Comparison of ENCODE assay signal across 9 cellular contexts in the genomic region with DNA sequence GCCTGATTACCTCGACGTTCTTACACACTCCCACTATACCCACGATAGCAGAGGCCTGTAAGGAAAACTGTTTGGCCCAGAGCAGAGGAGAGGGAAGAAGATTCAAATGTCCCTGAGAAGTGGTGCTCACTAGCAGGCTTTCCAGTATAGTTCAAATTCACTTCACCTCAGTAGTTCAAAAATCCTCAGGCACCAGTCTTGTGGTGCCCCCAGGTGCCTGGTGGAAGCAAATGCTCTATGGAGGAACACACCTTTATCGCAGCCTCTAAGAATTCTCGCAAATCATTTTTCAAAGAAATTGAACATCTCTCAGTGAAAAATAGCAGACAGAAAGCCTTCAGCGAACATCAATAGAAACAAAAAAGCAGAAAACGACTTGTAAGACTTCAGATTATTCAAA. TPM values are rescaled to one million over a fixed set of nuclear protein-coding genes. Genes with fewer than 3 reads are reported as not detected.
DNase-seq lines count a peak whose midpoint lies in the region; ATAC-seq and TF ChIP-seq lines count a peak whose summit lies in the region.
"Had no signal": no experiment of that assay in that cellular context is flagged by ENCODE, and none has a peak within 500 bp of the region (broad histone marks: within the 10 kb centered on the region; RNA-seq: fewer than 3 reads in every experiment).

No MANE protein-coding gene starts in this region.

- H3K27ac ChIP-seq in brain microvascular endothelial cell: no peak overlapping the region
- no peak overlapping the region for H3K27ac ChIP-seq in stomach

- peak; percentile 63 for DNase-seq in DMS 273 (lab: John Stamatoyannopoulos, UW; ENCODE audit: unreplicated experiment)
- no peak for DNase-seq in DMS 273 treated with DMSO at 0.1 percent for 48 hours (lab: John Stamatoyannopoulos, UW)
- DNase-seq in NAMALWA (ENCODE audit: low spot score): peak; percentile 17
- no peak for DNase-seq in brain microvascular endothelial cell
- DNase-seq in mucosa of descending colon: no peak
- no peak for DNase-seq in stomach
- no peak for DNase-seq in activated CD4-positive, CD25-positive, alpha-beta regulatory T cell treated with anti-CD3 and anti-CD28 coated beads, Interleukin-2, amount 50 U/mL, for 72 hours
- DNase-seq: immature natural killer cell had no signal

- no peak for TF ChIP-seq POLR2A in stomach (IDR thresholded peaks at IDR 0.05)

- TF ChIP-seq CTCF in brain microvascular endothelial cell (IDR thresholded peaks at IDR 0.05; ENCODE audit: low read depth, low read length, missing control alignments): peak; percentile 44
- no peak for TF ChIP-seq CTCF in mucosa of descending colon (IDR thresholded peaks at IDR 0.05)
- peak in 3 of 7 experiments; percentile 15 to 34 (median 24) for TF ChIP-seq CTCF in stomach (IDR thresholded peaks at IDR 0.05)

- H3K4me3 ChIP-seq in brain microvascular endothelial cell (ENCODE audit: low read depth, low read length) (no peak overlapping the region), mucosa of descending colon (no peak overlapping the region), stomach (no peak overlapping the region)

- H3K9me3 ChIP-seq in mucosa of descending colon (no peaks in the 10 kb centered on the region), stomach (peaks cover 0 to 10% (median 4%) of the 10 kb centered on the region in 4 donors)

- H3K4me1 ChIP-seq in mucosa of descending colon (ENCODE audit: low read depth): no peaks in the 10 kb centered on the region
- no peaks in the 10 kb centered on the region for H3K4me1 ChIP-seq in stomach

- intact Hi-C loops in mucosa of descending colon (cut with DNase I, micrococcal nuclease): no loop called here
- intact Hi-C loops in stomach (cut with DNase I; ENCODE audit: low total_unique reads): no loop called here

- H3K27me3 ChIP-seq in brain microvascular endothelial cell (replicated peaks) (no peaks in the 10 kb centered on the region), stomach (no peaks in the 10 kb centered on the region)

- no peaks in the 10 kb centered on the region for H3K36me3 ChIP-seq in brain microvascular endothelial cell (replicated peaks)
- H3K36me3 ChIP-seq in mucosa of descending colon (ENCODE audit: low read depth): no peaks in the 10 kb centered on the region
- no peaks in the 10 kb centered on the region for H3K36me3 ChIP-seq in stomach

- no peak for TF ChIP-seq EP300 in stomach (IDR thresholded peaks at IDR 0.05)

- ATAC-seq in mucosa of descending colon (peak; percentile 56), HG02885 (IDR thresholded peaks at IDR 0.05; ENCODE audit: poor library complexity, unreplicated experiment) (no peak)

- in situ Hi-C loops in brain microvascular endothelial cell (cut with HindIII; ENCODE audit: low pct_ligation_motif_present, low sequenced_read_pairs): no loop called here

- whole genome bisulfite sequencing in stomach, 5 donors: 24 to 57% (median 33%) methylated on average over 4 to 7 of the region's 7 CpGs

RNA-seq across cellular contexts. Expression of a gene that starts 12.2 kb away (rescaled TPM):
- total RNA-seq in mucosa of descending colon (10 to 100 TPM; 14.4 to 20.2 (median 17.6) TPM), stomach (10 to 100 TPM in 3 of 5 donors, 1 to 10 TPM in 2; 4.7 to 36.4 (median 19.9) TPM)
- polyA plus RNA-seq in stomach: 1 to 10 TPM; 5.4 to 9.4 (median 5.5) TPM

Comparison
In these comparisons a context has a peak if more than half of its experiments do, and no peak if none do; other contexts are left out.
1. DNase-seq: peak in DMS 273 (single experiment) and NAMALWA (single experiment); none in DMS 273 treated with DMSO at 0.1 percent for 48 hours (single experiment), brain microvascular endothelial cell (single experiment), mucosa of descending colon (0 of 3), stomach (single experiment) and activated CD4-positive, CD25-positive, alpha-beta regulatory T cell treated with anti-CD3 and anti-CD28 coated beads, Interleukin-2, amount 50 U/mL, for 72 hours (single experiment).